Comparison of ENCODE assay signal across 18 cellular contexts in the genomic region with DNA sequence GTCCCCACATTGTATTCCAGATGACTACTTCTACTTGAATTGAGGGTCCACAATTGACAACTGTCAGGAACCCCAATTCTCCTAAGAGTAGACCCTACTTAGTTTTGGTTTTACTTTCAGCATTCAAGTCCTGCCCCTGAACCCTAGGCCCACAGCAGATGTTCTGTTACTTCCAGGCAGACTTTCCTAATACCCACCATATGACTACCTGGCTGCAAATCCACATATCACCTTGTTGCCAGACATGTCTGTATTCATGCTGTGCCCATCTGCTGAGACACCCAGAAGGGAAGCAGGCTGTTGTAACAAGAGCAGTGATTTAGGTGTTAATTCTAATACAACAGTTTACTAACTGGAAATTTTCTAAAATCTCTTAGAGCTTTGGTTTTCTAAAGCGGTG.
"Had no signal": no experiment of that assay in that cellular context is flagged by ENCODE, and none has a peak within 500 bp of the region (broad histone marks: within the 10 kb centered on the region; RNA-seq: fewer than 3 reads in every experiment).

No MANE protein-coding gene starts in this region.

- DNase-seq: activated CD4-positive, alpha-beta T cell treated with anti-CD3 and anti-CD28 coated beads, Interleukin-2, amount 50 U/mL, for 1 hour; activated naive CD4-positive, alpha-beta T cell; activated naive CD8-positive, alpha-beta T cell treated with anti-CD3 and anti-CD28 coated beads, Interleukin-2, amount 10 ng/mL, durations not matched to agents 7 days and 5 days; central memory CD4-positive, alpha-beta T cell; cortex of kidney; effector CD4-positive, alpha-beta T cell; esophagus squamous epithelium; kidney glomerular epithelial cell; left ventricle myocardium superior; mesenchymal stem cell; ovary; sigmoid colon; spleen; stimulated activated CD4-positive, alpha-beta T cell treated with anti-CD3 and anti-CD28 coated beads, Interleukin-1b, Interleukin-23, amount 100 ng/mL, for 48 hours had no signal

- H3K36me3 Mint-ChIP-seq: activated naive CD8-positive, alpha-beta T cell treated with anti-CD3 and anti-CD28 coated beads, Interleukin-2, amount 10 ng/mL, durations not matched to agents 7 days and 5 days; brain had no signal

- ATAC-seq: activated CD4-positive, CD25-positive, alpha-beta regulatory T cell treated with anti-CD3 and anti-CD28 coated beads, Interleukin-2, amount 50 U/mL, for 24 hours; left ventricle myocardium superior had no signal

- H3K4me1 Mint-ChIP-seq: activated naive CD8-positive, alpha-beta T cell treated with anti-CD3 and anti-CD28 coated beads, Interleukin-2, amount 10 ng/mL, durations not matched to agents 7 days and 5 days had no signal

- H3K27me3 Mint-ChIP-seq: activated naive CD8-positive, alpha-beta T cell treated with anti-CD3 and anti-CD28 coated beads, Interleukin-2, amount 10 ng/mL, durations not matched to agents 7 days and 5 days; brain had no signal

- H3K4me3 Mint-ChIP-seq: activated naive CD8-positive, alpha-beta T cell treated with anti-CD3 and anti-CD28 coated beads, Interleukin-2, amount 10 ng/mL, durations not matched to agents 7 days and 5 days; brain; neural crest cell; T-helper 2 cell treated with Interferon-gamma antibody and Interleukin-4, amounts not matched to agents 5 μg/mL and 100 μg/mL, for 36 hours had no signal

- H3K9me3 Mint-ChIP-seq: T-helper 2 cell treated with Interferon-gamma antibody and Interleukin-4, amounts not matched to agents 5 μg/mL and 100 μg/mL, for 36 hours had no signal

- H3K27ac Mint-ChIP-seq: activated naive CD8-positive, alpha-beta T cell treated with anti-CD3 and anti-CD28 coated beads, Interleukin-2, amount 10 ng/mL, durations not matched to agents 7 days and 5 days; T-helper 2 cell treated with Interferon-gamma antibody and Interleukin-4, amounts not matched to agents 5 μg/mL and 100 μg/mL, for 36 hours had no signal
